In the genomic region with DNA sequence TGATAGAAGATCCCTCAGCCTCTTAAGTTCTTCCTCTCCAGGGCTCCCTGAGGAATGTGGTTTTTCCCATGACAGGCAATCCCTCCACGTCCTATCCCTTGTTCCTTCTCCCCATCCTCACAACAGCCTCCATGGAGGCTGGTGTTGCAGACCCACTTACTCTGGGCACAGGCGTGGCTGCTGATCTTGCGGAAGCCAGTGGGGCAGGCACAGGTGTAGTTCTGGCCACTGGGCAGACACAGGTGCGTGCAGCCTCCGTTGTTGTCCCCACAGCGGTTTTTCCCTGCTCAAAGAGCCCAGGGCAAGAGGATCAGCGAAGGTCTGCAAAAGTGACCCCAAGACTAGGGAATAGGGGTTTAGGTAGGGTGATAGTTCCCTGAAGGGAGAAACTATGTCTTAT, we compare ENCODE assay signal across 14 cellular contexts.
"Had no signal": no experiment of that assay in that cellular context is flagged by ENCODE, and none has a peak within 500 bp of the region (broad histone marks: within the 10 kb centered on the region; RNA-seq: fewer than 3 reads in every experiment).

No MANE protein-coding gene starts in this region.

- DNase-seq: esophagus squamous epithelium, upper lobe of right lung had no signal

- H3K27ac ChIP-seq: coronary artery, esophagus squamous epithelium, heart left ventricle, pancreas, prostate gland, testis, tibial nerve, upper lobe of right lung, vagina had no signal

- H3K36me3 Mint-ChIP-seq: naive B cell; stimulated activated naive B cell treated with anti-CD40 and anti-IgM and Interleukin-4, amounts not matched to agents 10 μg/mL and 1 μg/mL and 100 μg/mL, for 72 hours had no signal

- H3K4me1 ChIP-seq: heart left ventricle, pancreas, prostate gland, testis, tibial nerve, upper lobe of right lung, vagina had no signal

- H3K27ac Mint-ChIP-seq: nephron; stimulated activated naive B cell treated with anti-CD40 and anti-IgM and Interleukin-4, amounts not matched to agents 10 μg/mL and 1 μg/mL and 100 μg/mL, for 72 hours had no signal

- H3K36me3 ChIP-seq: pancreas, prostate gland, upper lobe of right lung had no signal

- H3K4me3 Mint-ChIP-seq: naive B cell; nephron; stimulated activated naive B cell treated with anti-CD40 and anti-IgM and Interleukin-4, amounts not matched to agents 10 μg/mL and 1 μg/mL and 100 μg/mL, for 72 hours; stimulated activated naive CD8-positive, alpha-beta T cell treated with anti-CD3 and anti-CD28 coated beads, Interleukin-15, amount 100 ng/mL, for 72 hours had no signal

- H3K27me3 ChIP-seq: dorsolateral prefrontal cortex, esophagus squamous epithelium, pancreas, testis, tibial nerve, upper lobe of right lung, vagina had no signal

- H3K4me1 Mint-ChIP-seq: nephron; stimulated activated naive CD8-positive, alpha-beta T cell treated with anti-CD3 and anti-CD28 coated beads, Interleukin-15, amount 100 ng/mL, for 72 hours had no signal

- H3K9me3 Mint-ChIP-seq: naive B cell; nephron; stimulated activated naive B cell treated with anti-CD40 and anti-IgM and Interleukin-4, amounts not matched to agents 10 μg/mL and 1 μg/mL and 100 μg/mL, for 72 hours; stimulated activated naive CD8-positive, alpha-beta T cell treated with anti-CD3 and anti-CD28 coated beads, Interleukin-15, amount 100 ng/mL, for 72 hours had no signal

- H3K9me3 ChIP-seq: esophagus squamous epithelium, heart left ventricle, pancreas, prostate gland, testis, tibial nerve, upper lobe of right lung, vagina had no signal

- H3K4me3 ChIP-seq: coronary artery, dorsolateral prefrontal cortex, esophagus squamous epithelium, heart left ventricle, pancreas, prostate gland, testis, tibial nerve, upper lobe of right lung, vagina had no signal

- FAIRE-seq: pancreas had no signal
